ENCODE assay signal across 18 cellular contexts in the genomic region with DNA sequence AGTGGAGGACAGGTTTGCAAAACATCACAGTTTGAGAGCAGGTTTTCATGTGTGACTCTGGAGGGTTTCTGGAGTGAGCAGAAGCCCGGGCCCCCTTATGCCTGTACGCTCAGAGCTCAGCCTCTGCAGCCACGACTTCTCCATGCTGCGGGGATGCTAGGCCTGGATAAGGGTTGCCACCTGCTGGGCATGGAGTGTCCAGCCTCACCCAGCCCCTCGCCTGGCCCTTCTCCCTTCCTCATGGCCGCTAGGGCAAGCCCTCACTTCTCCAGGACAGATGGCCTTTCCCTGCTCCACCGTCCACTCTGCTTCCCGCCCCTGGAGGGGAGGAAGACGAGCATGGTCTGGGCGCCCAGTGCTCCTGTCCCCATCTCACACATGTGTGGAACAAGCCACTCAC.
DNase-seq lines count a peak whose midpoint lies in the region; ATAC-seq and TF ChIP-seq lines count a peak whose summit lies in the region.
"Had no signal": no experiment of that assay in that cellular context is flagged by ENCODE, and none has a peak within 500 bp of the region (broad histone marks: within the 10 kb centered on the region; RNA-seq: fewer than 3 reads in every experiment).

No MANE protein-coding gene starts in this region.

- no peaks in the 10 kb centered on the region for H3K27me3 Mint-ChIP-seq in WTC11 (ENCODE audit: low read depth)
- no peaks in the 10 kb centered on the region for H3K27me3 Mint-ChIP-seq in neural crest cell (ENCODE audit: low read depth)

- H3K4me3 ChIP-seq in uterus, result no peak overlapping the region
- H3K4me3 ChIP-seq: BLaER1, GM23338, HAP-1 had no signal

- H3K36me3 ChIP-seq in uterus, result no peaks in the 10 kb centered on the region
- H3K36me3 ChIP-seq: HAP-1 had no signal

- H3K27me3 ChIP-seq in uterus, result no peaks in the 10 kb centered on the region
- H3K27me3 ChIP-seq: BLaER1 had no signal

- POLR2A ChIA-PET in WTC11 (lab: Charles Lee), result no interaction called here

- no peak overlapping the region for H3K27ac ChIP-seq in uterus
- H3K27ac ChIP-seq: BLaER1 had no signal

- intact Hi-C loops in cardiac septum (cut with DNase I) (no loop called here), left cardiac atrium (cut with DNase I) (no loop called here), uterus (cut with DNase I; ENCODE audit: low total_unique reads) (no loop called here)

- no peak for TF ChIP-seq POLR2A in uterus (IDR thresholded peaks at IDR 0.05)

- H3K36me3 Mint-ChIP-seq in WTC11 (no peaks in the 10 kb centered on the region), neural crest cell (ENCODE audit: low read depth) (no peaks in the 10 kb centered on the region)
- H3K36me3 Mint-ChIP-seq: CD8-positive, alpha-beta memory T cell had no signal

- no peaks in the 10 kb centered on the region for H3K9me3 Mint-ChIP-seq in WTC11
- H3K9me3 Mint-ChIP-seq in neural crest cell, result no peaks in the 10 kb centered on the region
- H3K9me3 Mint-ChIP-seq: CD8-positive, alpha-beta memory T cell; GM23338; HFFc6 had no signal

- no peaks in the 10 kb centered on the region for H3K9me3 ChIP-seq in uterus
- H3K9me3 ChIP-seq: BLaER1, Caco-2, HAP-1 had no signal

- H3K27ac Mint-ChIP-seq in WTC11 (no peak overlapping the region), neural crest cell (ENCODE audit: unreplicated experiment) (peak overlapping the region; percentile 80)
- H3K27ac Mint-ChIP-seq: GM23338, HFFc6 had no signal

- H3K4me1 Mint-ChIP-seq in WTC11 (peaks cover 34% of the 10 kb centered on the region), neural crest cell (peaks cover 61% of the 10 kb centered on the region)
- H3K4me1 Mint-ChIP-seq: CD8-positive, alpha-beta memory T cell had no signal

- peak; percentile 31 for DNase-seq in cardiac septum (ENCODE audit: low spot score)
- DNase-seq in left cardiac atrium, result no peak
- DNase-seq in WTC11 (ENCODE audit: low spot score), result peak; percentile 4
- DNase-seq in neural crest cell (ENCODE audit: low read depth, low spot score), result no peak
- no peak for DNase-seq in uterus
- DNase-seq: 8988T; AML-193; Caco-2; CD8-positive, alpha-beta memory T cell; DND-41; GDM1; HFFc6; IMR-90 had no signal

- H3K4me3 Mint-ChIP-seq in WTC11 (no peak overlapping the region), neural crest cell (no peak overlapping the region)
- H3K4me3 Mint-ChIP-seq: CD8-positive, alpha-beta memory T cell; GM23338; HFFc6 had no signal

- no peaks in the 10 kb centered on the region for H3K4me1 ChIP-seq in uterus
- H3K4me1 ChIP-seq: BLaER1, Caco-2, HAP-1 had no signal

- no peak for TF ChIP-seq CTCF in WTC11 (IDR thresholded peaks at IDR 0.05)
- TF ChIP-seq CTCF in neural crest cell (conservative IDR thresholded peaks at IDR 0.05), result no peak
- TF ChIP-seq CTCF in uterus (IDR thresholded peaks at IDR 0.05), result no peak

- ATAC-seq in left cardiac atrium (no peak), WTC11 (no peak), HG03439 (IDR thresholded peaks at IDR 0.05; ENCODE audit: unreplicated experiment) (no peak), GM21619 (IDR thresholded peaks at IDR 0.05; ENCODE audit: unreplicated experiment) (no peak)
- ATAC-seq: GM23338 had no signal

- CTCF ChIA-PET in WTC11 (lab: Charles Lee), result interaction anchor here (1.5 kb wide), 1 partner anchor 56 kb away, joined by 4 read pairs; no protein-coding TSS in a partner anchor

TF ChIP-seq in WTC11, 78 proteins besides CTCF, POLR2A, EP300 and RAD21 (continues in another document):
- TF ChIP-seq, protein P1, sequence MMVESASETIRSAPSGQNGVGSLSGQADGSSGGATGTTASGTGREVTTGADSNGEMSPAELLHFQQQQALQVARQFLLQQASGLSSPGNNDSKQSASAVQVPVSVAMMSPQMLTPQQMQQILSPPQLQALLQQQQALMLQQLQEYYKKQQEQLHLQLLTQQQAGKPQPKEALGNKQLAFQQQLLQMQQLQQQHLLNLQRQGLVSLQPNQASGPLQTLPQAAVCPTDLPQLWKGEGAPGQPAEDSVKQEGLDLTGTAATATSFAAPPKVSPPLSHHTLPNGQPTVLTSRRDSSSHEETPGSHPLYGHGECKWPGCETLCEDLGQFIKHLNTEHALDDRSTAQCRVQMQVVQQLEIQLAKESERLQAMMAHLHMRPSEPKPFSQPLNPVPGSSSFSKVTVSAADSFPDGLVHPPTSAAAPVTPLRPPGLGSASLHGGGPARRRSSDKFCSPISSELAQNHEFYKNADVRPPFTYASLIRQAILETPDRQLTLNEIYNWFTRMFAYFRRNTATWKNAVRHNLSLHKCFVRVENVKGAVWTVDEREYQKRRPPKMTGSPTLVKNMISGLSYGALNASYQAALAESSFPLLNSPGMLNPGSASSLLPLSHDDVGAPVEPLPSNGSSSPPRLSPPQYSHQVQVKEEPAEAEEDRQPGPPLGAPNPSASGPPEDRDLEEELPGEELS (CRISPR knock-in tag; IDR thresholded peaks at IDR 0.05), result no peak
- TF ChIP-seq ELF4 (CRISPR knock-in tag; IDR thresholded peaks at IDR 0.05; ENCODE audit: low read depth), result no peak
- TF ChIP-seq ZNF396 (CRISPR knock-in tag; IDR thresholded peaks at IDR 0.05; ENCODE audit: borderline replicate concordance), result no peak
- TF ChIP-seq, protein P2, sequence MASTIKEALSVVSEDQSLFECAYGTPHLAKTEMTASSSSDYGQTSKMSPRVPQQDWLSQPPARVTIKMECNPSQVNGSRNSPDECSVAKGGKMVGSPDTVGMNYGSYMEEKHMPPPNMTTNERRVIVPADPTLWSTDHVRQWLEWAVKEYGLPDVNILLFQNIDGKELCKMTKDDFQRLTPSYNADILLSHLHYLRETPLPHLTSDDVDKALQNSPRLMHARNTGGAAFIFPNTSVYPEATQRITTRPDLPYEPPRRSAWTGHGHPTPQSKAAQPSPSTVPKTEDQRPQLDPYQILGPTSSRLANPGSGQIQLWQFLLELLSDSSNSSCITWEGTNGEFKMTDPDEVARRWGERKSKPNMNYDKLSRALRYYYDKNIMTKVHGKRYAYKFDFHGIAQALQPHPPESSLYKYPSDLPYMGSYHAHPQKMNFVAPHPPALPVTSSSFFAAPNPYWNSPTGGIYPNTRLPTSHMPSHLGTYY (CRISPR knock-in tag; IDR thresholded peaks at IDR 0.05), result no peak
- TF ChIP-seq, protein P3, sequence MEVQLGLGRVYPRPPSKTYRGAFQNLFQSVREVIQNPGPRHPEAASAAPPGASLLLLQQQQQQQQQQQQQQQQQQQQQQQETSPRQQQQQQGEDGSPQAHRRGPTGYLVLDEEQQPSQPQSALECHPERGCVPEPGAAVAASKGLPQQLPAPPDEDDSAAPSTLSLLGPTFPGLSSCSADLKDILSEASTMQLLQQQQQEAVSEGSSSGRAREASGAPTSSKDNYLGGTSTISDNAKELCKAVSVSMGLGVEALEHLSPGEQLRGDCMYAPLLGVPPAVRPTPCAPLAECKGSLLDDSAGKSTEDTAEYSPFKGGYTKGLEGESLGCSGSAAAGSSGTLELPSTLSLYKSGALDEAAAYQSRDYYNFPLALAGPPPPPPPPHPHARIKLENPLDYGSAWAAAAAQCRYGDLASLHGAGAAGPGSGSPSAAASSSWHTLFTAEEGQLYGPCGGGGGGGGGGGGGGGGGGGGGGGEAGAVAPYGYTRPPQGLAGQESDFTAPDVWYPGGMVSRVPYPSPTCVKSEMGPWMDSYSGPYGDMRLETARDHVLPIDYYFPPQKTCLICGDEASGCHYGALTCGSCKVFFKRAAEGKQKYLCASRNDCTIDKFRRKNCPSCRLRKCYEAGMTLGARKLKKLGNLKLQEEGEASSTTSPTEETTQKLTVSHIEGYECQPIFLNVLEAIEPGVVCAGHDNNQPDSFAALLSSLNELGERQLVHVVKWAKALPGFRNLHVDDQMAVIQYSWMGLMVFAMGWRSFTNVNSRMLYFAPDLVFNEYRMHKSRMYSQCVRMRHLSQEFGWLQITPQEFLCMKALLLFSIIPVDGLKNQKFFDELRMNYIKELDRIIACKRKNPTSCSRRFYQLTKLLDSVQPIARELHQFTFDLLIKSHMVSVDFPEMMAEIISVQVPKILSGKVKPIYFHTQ (CRISPR knock-in tag; IDR thresholded peaks at IDR 0.05), result no peak
- no peak for TF ChIP-seq GTF2I (CRISPR knock-in tag; conservative IDR thresholded peaks at IDR 0.05)
- TF ChIP-seq, protein P4, sequence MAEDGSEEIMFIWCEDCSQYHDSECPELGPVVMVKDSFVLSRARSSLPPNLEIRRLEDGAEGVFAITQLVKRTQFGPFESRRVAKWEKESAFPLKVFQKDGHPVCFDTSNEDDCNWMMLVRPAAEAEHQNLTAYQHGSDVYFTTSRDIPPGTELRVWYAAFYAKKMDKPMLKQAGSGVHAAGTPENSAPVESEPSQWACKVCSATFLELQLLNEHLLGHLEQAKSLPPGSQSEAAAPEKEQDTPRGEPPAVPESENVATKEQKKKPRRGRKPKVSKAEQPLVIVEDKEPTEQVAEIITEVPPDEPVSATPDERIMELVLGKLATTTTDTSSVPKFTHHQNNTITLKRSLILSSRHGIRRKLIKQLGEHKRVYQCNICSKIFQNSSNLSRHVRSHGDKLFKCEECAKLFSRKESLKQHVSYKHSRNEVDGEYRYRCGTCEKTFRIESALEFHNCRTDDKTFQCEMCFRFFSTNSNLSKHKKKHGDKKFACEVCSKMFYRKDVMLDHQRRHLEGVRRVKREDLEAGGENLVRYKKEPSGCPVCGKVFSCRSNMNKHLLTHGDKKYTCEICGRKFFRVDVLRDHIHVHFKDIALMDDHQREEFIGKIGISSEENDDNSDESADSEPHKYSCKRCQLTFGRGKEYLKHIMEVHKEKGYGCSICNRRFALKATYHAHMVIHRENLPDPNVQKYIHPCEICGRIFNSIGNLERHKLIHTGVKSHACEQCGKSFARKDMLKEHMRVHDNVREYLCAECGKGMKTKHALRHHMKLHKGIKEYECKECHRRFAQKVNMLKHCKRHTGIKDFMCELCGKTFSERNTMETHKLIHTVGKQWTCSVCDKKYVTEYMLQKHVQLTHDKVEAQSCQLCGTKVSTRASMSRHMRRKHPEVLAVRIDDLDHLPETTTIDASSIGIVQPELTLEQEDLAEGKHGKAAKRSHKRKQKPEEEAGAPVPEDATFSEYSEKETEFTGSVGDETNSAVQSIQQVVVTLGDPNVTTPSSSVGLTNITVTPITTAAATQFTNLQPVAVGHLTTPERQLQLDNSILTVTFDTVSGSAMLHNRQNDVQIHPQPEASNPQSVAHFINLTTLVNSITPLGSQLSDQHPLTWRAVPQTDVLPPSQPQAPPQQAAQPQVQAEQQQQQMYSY (CRISPR knock-in tag; IDR thresholded peaks at IDR 0.05), result no peak
- TF ChIP-seq FOXJ3 (CRISPR knock-in tag; IDR thresholded peaks at IDR 0.05; ENCODE audit: borderline replicate concordance), result no peak
- TF ChIP-seq TEAD4 (CRISPR knock-in tag; IDR thresholded peaks at IDR 0.05), result no peak
- no peak for TF ChIP-seq USF2 (CRISPR knock-in tag; IDR thresholded peaks at IDR 0.05)
- no peak for TF ChIP-seq NFATC4 (CRISPR knock-in tag; IDR thresholded peaks at IDR 0.05)

Comparison
In these comparisons a context has a peak if more than half of its experiments do, and no peak if none do; other contexts are left out.
1. DNase-seq: peak in cardiac septum (single experiment) and WTC11 (single experiment); none in left cardiac atrium (single experiment), neural crest cell (single experiment) and uterus (0 of 2).